In the genomic region with DNA sequence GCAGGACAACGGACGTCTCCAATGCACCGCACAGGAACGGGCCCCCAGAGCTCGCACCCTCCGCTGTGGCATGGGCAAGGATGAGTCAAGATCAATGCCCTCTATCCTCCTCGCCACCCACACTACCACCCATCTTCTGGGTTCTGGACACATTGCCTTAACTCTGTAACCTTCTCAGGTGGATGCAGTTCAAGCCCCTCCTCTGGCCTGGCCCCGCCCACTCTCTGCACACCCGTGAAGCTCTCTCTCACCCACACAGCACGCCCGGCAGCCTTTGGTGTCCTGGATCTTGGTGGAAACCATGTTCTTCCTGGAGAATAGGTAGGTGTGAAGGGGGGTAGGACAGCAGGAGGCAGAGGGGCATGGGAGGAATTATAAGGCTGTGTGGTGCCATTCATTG, we compare ENCODE assay signal across 1 cellular context.
TF ChIP-seq lines count a peak whose summit lies in the region.

No MANE protein-coding gene starts in this region.

TF ChIP-seq in K562, 482 proteins besides CTCF, POLR2A, EP300 and RAD21:
- TF ChIP-seq ZNF165 (CRISPR knock-in tag; IDR thresholded peaks at IDR 0.05; ENCODE audit: borderline replicate concordance) (no peak), ZNF589 (CRISPR knock-in tag; IDR thresholded peaks at IDR 0.05; ENCODE audit: low read depth) (no peak), TEAD4 (IDR thresholded peaks at IDR 0.05; ENCODE audit: low read length) (no peak), TEAD4 (CRISPR knock-in tag; IDR thresholded peaks at IDR 0.05; ENCODE audit: borderline replicate concordance) (no peak), NFIC (IDR thresholded peaks at IDR 0.05) (0 out of 2 replicates have a peak, but pooled peaks have one; percentile 13), RB1 (IDR thresholded peaks at IDR 0.05; ENCODE audit: low read depth) (no peak), ZNF561 (CRISPR knock-in tag; conservative IDR thresholded peaks at IDR 0.05) (no peak), PPARD (CRISPR knock-in tag; IDR thresholded peaks at IDR 0.05) (no peak), DPF2 (IDR thresholded peaks at IDR 0.05) (peak; percentile 1; the same call in 1 of the 2 replicates), IFI16 (CRISPR knock-in tag; IDR thresholded peaks at IDR 0.05) (no peak), C11orf30 (IDR thresholded peaks at IDR 0.05; ENCODE audit: low read depth) (no peak), NFE2L1 (tag; IDR thresholded peaks at IDR 0.05; ENCODE audit: borderline replicate concordance, low read depth) (no peak), PKNOX1 (IDR thresholded peaks at IDR 0.05) (no peak)
- TF ChIP-seq, protein P1, sequence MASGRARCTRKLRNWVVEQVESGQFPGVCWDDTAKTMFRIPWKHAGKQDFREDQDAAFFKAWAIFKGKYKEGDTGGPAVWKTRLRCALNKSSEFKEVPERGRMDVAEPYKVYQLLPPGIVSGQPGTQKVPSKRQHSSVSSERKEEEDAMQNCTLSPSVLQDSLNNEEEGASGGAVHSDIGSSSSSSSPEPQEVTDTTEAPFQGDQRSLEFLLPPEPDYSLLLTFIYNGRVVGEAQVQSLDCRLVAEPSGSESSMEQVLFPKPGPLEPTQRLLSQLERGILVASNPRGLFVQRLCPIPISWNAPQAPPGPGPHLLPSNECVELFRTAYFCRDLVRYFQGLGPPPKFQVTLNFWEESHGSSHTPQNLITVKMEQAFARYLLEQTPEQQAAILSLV (tag; IDR thresholded peaks at IDR 0.05), result no peak
